Comparison of ENCODE assay signal across 23 cellular contexts in genomic region chr10:48931188-48931587, GRCh38. TPM values are rescaled to one million over a fixed set of nuclear protein-coding genes. Genes with fewer than 3 reads are reported as not detected.
DNase-seq lines count a peak whose midpoint lies in the region; ATAC-seq, FAIRE-seq and TF ChIP-seq lines count a peak whose summit lies in the region.
"Had no signal": no experiment of that assay in that cellular context is flagged by ENCODE, and none has a peak within 500 bp of the region (broad histone marks: within the 10 kb centered on the region; RNA-seq: fewer than 3 reads in every experiment).

No MANE protein-coding gene starts in this region.

- no peaks in the 10 kb centered on the region for H3F3A ChIP-seq in neural progenitor cell (ENCODE audit: low read depth)

- H3K4me1 ChIP-seq in neural progenitor cell = peaks cover 10% of the 10 kb centered on the region
- H3K4me1 ChIP-seq: BLaER1 had no signal

- no peak overlapping the region for H3K4me3 ChIP-seq in neural progenitor cell
- no peak overlapping the region for H3K4me3 ChIP-seq in MG63
- no peak overlapping the region for H3K4me3 ChIP-seq in brain microvascular endothelial cell (ENCODE audit: low read depth, low read length)
- H3K4me3 ChIP-seq: BLaER1, skin epidermis had no signal

- H3K27me3 ChIP-seq in neural progenitor cell = no peaks in the 10 kb centered on the region
- peaks cover 3% of the 10 kb centered on the region; the same call in 1 of the 2 replicates for H3K27me3 ChIP-seq in MG63
- no peaks in the 10 kb centered on the region for H3K27me3 ChIP-seq in brain microvascular endothelial cell (replicated peaks)
- H3K27me3 ChIP-seq: BLaER1 had no signal

- H3K36me3 Mint-ChIP-seq in WTC11 (no peaks in the 10 kb centered on the region), neural progenitor cell (no peaks in the 10 kb centered on the region)
- H3K36me3 Mint-ChIP-seq: activated naive CD8-positive, alpha-beta T cell had no signal

- H3K9me3 Mint-ChIP-seq in WTC11 (no peaks in the 10 kb centered on the region), neural progenitor cell (no peaks in the 10 kb centered on the region)
- H3K9me3 Mint-ChIP-seq: activated B cell treated with CpG ODN at 0.5 μM for 24 hours had no signal

- TF ChIP-seq CTCF in WTC11 (IDR thresholded peaks at IDR 0.05) (no peak), neural progenitor cell (IDR thresholded peaks at IDR 0.05) (no peak), brain microvascular endothelial cell (IDR thresholded peaks at IDR 0.05; ENCODE audit: low read depth, low read length, missing control alignments) (no peak)

- H3K9ac ChIP-seq in neural progenitor cell = no peak overlapping the region
- H3K9ac ChIP-seq: BLaER1 had no signal

- POLR2A ChIA-PET in WTC11 (lab: Charles Lee) = no interaction called here

- H3K27ac Mint-ChIP-seq in WTC11 = no peak overlapping the region
- H3K27ac Mint-ChIP-seq in neural progenitor cell = no peak overlapping the region
- H3K27ac Mint-ChIP-seq: activated B cell treated with CpG ODN at 0.5 μM for 24 hours; activated naive CD8-positive, alpha-beta T cell had no signal

- no peaks in the 10 kb centered on the region for H4K20me1 ChIP-seq in neural progenitor cell (ENCODE audit: low read depth)
- H4K20me1 ChIP-seq: BLaER1 had no signal

- no peak overlapping the region for H3K27ac ChIP-seq in neural progenitor cell
- H3K27ac ChIP-seq in brain microvascular endothelial cell = no peak overlapping the region
- H3K27ac ChIP-seq: BLaER1, skin epidermis had no signal

- H3K79me2 ChIP-seq in neural progenitor cell (ENCODE audit: low read depth) = no peaks in the 10 kb centered on the region

- H3K4me3 Mint-ChIP-seq in WTC11 (no peak overlapping the region), neural progenitor cell (no peak overlapping the region)
- H3K4me3 Mint-ChIP-seq: activated B cell treated with CpG ODN at 0.5 μM for 24 hours; activated naive CD8-positive, alpha-beta T cell had no signal

- in situ Hi-C loops in brain microvascular endothelial cell (cut with HindIII; ENCODE audit: low pct_ligation_motif_present, low sequenced_read_pairs) = no loop called here

- H3K36me3 ChIP-seq in neural progenitor cell = no peaks in the 10 kb centered on the region
- no peaks in the 10 kb centered on the region for H3K36me3 ChIP-seq in MG63
- H3K36me3 ChIP-seq in brain microvascular endothelial cell (replicated peaks) = no peaks in the 10 kb centered on the region
- H3K36me3 ChIP-seq: BLaER1 had no signal

- H3K4me2 ChIP-seq in neural progenitor cell = no peak overlapping the region
- H3K4me2 ChIP-seq: BLaER1 had no signal

- H3K4me1 Mint-ChIP-seq in WTC11 = peaks cover 15% of the 10 kb centered on the region
- peaks cover 35% of the 10 kb centered on the region for H3K4me1 Mint-ChIP-seq in neural progenitor cell
- H3K4me1 Mint-ChIP-seq: activated B cell treated with CpG ODN at 0.5 μM for 24 hours had no signal

- CTCF ChIA-PET in WTC11 (lab: Charles Lee) = interaction anchor here (1.0 to 1.4 kb wide), 2 partner anchors 273 to 275 kb away, joined by 3 read pairs; no protein-coding TSS in a partner anchor

- DNase-seq in ELF-1 (ENCODE audit: low read depth, low spot score) (peak; percentile 94), MV-4-11 (lab: John Stamatoyannopoulos, UW) (peak; percentile 69), WTC11 (ENCODE audit: low spot score) (peak; percentile 44), neural progenitor cell (ENCODE audit: low spot score) (peak; percentile 50), hypothalamus (lab: John Stamatoyannopoulos, UW) (no peak), MG63 (no peak), brain microvascular endothelial cell (no peak), urothelium cell line (ENCODE audit: low spot score) (no peak)
- DNase-seq: ACHN, activated B cell treated with CpG ODN at 0.5 μM for 24 hours, aorta, left cardiac atrium, NCI-H1694, NCI-H2171 treated with DMSO at 0.1 percent for 48 hours, NCI-H526 treated with DMSO at 0.1 percent for 48 hours, nucleus accumbens had no signal

- H2AFZ ChIP-seq in neural progenitor cell (replicated peaks) = peak overlapping the region; percentile 65

- peaks cover 5% of the 10 kb centered on the region; the same call in 1 of the 2 replicates for H3K27me3 Mint-ChIP-seq in WTC11 (ENCODE audit: low read depth)
- H3K27me3 Mint-ChIP-seq in neural progenitor cell (ENCODE audit: insufficient read depth, low read depth) = peaks cover 4% of the 10 kb centered on the region
- H3K27me3 Mint-ChIP-seq: activated B cell treated with CpG ODN at 0.5 μM for 24 hours; activated naive CD8-positive, alpha-beta T cell had no signal

- FAIRE-seq in urothelium cell line (lab: Jason Lieb, UNC) = no peak

- ATAC-seq in WTC11 = peak; percentile 85
- ATAC-seq: HCT116, left cardiac atrium had no signal

- no peaks in the 10 kb centered on the region for H3K9me3 ChIP-seq in neural progenitor cell (ENCODE audit: low read depth)
- no peaks in the 10 kb centered on the region for H3K9me3 ChIP-seq in MG63
- H3K9me3 ChIP-seq: BLaER1 had no signal

TF ChIP-seq in WTC11, 78 proteins besides CTCF, POLR2A, EP300 and RAD21 (continues in another document):
- TF ChIP-seq ELF4 (CRISPR knock-in tag; IDR thresholded peaks at IDR 0.05; ENCODE audit: low read depth) (no peak), ZNF425 (CRISPR knock-in tag; conservative IDR thresholded peaks at IDR 0.05) (no peak), ATF6 (CRISPR knock-in tag; IDR thresholded peaks at IDR 0.05) (no peak), ATF1 (CRISPR knock-in tag; IDR thresholded peaks at IDR 0.05) (no peak), ERG (CRISPR knock-in tag; IDR thresholded peaks at IDR 0.05) (no peak), GTF2I (CRISPR knock-in tag; conservative IDR thresholded peaks at IDR 0.05) (no peak), HMGXB4 (CRISPR knock-in tag; IDR thresholded peaks at IDR 0.05) (no peak), NFYB (CRISPR knock-in tag; conservative IDR thresholded peaks at IDR 0.05; ENCODE audit: low read depth) (no peak)

RNA-seq across cellular contexts. Expression of gene LRRC18, which starts 8.5 kb away (rescaled TPM):
- not detected in 3 replicates for total RNA-seq in WTC11 (2021)
- total RNA-seq in neural progenitor cell (ENCODE audit: low replicate concordance) = not detected in 2 replicates
- total RNA-seq in MG63 (2014; rRNA removed; shearing (Covaris generic); ENCODE audit: low replicate concordance) = not detected in 2 replicates
- total RNA-seq: activated B cell treated with CpG ODN at 0.5 μM for 24 hours, aorta, cardiac septum, glomerular endothelial cell, left cardiac atrium, myocyte had no signal

Comparison
In these comparisons a context has a peak if more than half of its experiments do, and no peak if none do; other contexts are left out.
1. DNase-seq: peak in ELF-1 (single experiment), MV-4-11 (single experiment), WTC11 (single experiment) and neural progenitor cell (single experiment); none in hypothalamus (0 of 51), MG63 (single experiment), brain microvascular endothelial cell (single experiment) and urothelium cell line (single experiment).